In the genomic region with DNA sequence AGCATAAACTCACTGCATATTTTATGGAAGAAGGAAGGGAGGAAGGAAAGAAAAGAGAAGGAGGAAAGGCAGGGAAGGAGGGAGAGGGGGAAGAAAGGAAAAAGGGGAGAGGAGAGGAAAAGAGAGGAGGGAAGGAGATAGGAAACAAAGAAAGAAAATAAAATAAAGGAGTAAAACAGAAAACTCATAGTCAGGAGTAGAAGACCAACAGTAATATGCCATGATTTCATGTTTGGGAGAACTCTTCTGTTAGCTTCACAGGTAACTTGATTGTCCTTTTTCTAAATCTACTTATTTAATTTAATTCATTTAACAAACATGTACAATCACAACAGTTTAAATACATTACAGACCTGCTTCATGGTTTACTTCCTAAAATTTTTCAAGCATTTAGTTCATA, we compare ENCODE assay signal across 2 cellular contexts.
TF ChIP-seq lines count a peak whose summit lies in the region.

No MANE protein-coding gene starts in this region.

TF ChIP-seq in HepG2, 621 proteins besides CTCF, POLR2A, EP300 and RAD21:
- TF ChIP-seq HNRNPK (IDR thresholded peaks at IDR 0.05; ENCODE audit: low read depth, low read length, poor library complexity, severe bottlenecking) (peak; percentile 94), ZSCAN25 (CRISPR knock-in tag; IDR thresholded peaks at IDR 0.05) (no peak), ZNF749 (CRISPR knock-in tag; IDR thresholded peaks at IDR 0.05; ENCODE audit: borderline replicate concordance) (no peak), SRSF9 (IDR thresholded peaks at IDR 0.05; ENCODE audit: borderline replicate concordance, insufficient read depth, low read depth, low read length, poor library complexity, severe bottlenecking) (no peak), ZNF614 (CRISPR knock-in tag; IDR thresholded peaks at IDR 0.05; ENCODE audit: borderline replicate concordance) (no peak), ZNF383 (CRISPR knock-in tag; IDR thresholded peaks at IDR 0.05; ENCODE audit: borderline replicate concordance) (no peak), RNF2 (conservative IDR thresholded peaks at IDR 0.05; ENCODE audit: low read depth) (no peak)
- TF ChIP-seq, protein P1, sequence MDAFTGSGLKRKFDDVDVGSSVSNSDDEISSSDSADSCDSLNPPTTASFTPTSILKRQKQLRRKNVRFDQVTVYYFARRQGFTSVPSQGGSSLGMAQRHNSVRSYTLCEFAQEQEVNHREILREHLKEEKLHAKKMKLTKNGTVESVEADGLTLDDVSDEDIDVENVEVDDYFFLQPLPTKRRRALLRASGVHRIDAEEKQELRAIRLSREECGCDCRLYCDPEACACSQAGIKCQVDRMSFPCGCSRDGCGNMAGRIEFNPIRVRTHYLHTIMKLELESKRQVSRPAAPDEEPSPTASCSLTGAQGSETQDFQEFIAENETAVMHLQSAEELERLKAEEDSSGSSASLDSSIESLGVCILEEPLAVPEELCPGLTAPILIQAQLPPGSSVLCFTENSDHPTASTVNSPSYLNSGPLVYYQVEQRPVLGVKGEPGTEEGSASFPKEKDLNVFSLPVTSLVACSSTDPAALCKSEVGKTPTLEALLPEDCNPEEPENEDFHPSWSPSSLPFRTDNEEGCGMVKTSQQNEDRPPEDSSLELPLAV (CRISPR knock-in tag; conservative IDR thresholded peaks at IDR 0.05; ENCODE audit: low read depth): no peak

TF ChIP-seq in K562, 482 proteins besides CTCF, POLR2A, EP300 and RAD21:
- peak; percentile 38 for TF ChIP-seq HNRNPK (IDR thresholded peaks at IDR 0.05; ENCODE audit: low read depth, low read length, poor library complexity, severe bottlenecking)
- TF ChIP-seq PCBP1 (IDR thresholded peaks at IDR 0.05; ENCODE audit: low read depth, low read length, poor library complexity, severe bottlenecking): peak; percentile 46
- TF ChIP-seq, protein P2, sequence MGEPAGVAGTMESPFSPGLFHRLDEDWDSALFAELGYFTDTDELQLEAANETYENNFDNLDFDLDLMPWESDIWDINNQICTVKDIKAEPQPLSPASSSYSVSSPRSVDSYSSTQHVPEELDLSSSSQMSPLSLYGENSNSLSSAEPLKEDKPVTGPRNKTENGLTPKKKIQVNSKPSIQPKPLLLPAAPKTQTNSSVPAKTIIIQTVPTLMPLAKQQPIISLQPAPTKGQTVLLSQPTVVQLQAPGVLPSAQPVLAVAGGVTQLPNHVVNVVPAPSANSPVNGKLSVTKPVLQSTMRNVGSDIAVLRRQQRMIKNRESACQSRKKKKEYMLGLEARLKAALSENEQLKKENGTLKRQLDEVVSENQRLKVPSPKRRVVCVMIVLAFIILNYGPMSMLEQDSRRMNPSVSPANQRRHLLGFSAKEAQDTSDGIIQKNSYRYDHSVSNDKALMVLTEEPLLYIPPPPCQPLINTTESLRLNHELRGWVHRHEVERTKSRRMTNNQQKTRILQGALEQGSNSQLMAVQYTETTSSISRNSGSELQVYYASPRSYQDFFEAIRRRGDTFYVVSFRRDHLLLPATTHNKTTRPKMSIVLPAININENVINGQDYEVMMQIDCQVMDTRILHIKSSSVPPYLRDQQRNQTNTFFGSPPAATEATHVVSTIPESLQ (CRISPR knock-in tag; IDR thresholded peaks at IDR 0.05): no peak
- TF ChIP-seq PCBP2 (IDR thresholded peaks at IDR 0.05; ENCODE audit: low read depth, low read length, poor library complexity, severe bottlenecking): peak; percentile 66
